Comparison of ENCODE assay signal across 1 cellular context in genomic region chr17:48564200-48565023, GRCh38.
TF ChIP-seq lines count a peak whose summit lies in the region.

No MANE protein-coding gene starts in this region.

TF ChIP-seq in endothelial cell of umbilical vein, 7 proteins besides CTCF, POLR2A, EP300 and RAD21:
- TF ChIP-seq JUN (IDR thresholded peaks at IDR 0.05; ENCODE audit: borderline replicate concordance, insufficient read depth, insufficient read length, low read depth) (no peak), POLR2AphosphoS5 (IDR thresholded peaks at IDR 0.05; ENCODE audit: insufficient read depth, low read depth, low read length) (no peak), GATA2 (IDR thresholded peaks at IDR 0.05; ENCODE audit: insufficient read depth, insufficient read length, low read depth, low read length) (no peak), MAX (IDR thresholded peaks at IDR 0.05; ENCODE audit: insufficient read depth, insufficient read length) (no peak), FOS (IDR thresholded peaks at IDR 0.05; ENCODE audit: borderline replicate concordance, insufficient read depth, low read length) (no peak), MYC (IDR thresholded peaks at IDR 0.05; ENCODE audit: low read depth, low read length) (no peak), EZH2 (IDR thresholded peaks at IDR 0.05; ENCODE audit: borderline replicate concordance, low read depth, low read length, severe bottlenecking) (no peak)
TF ChIP-seq in endothelial cell of umbilical vein: peak in this region for 0.
